In genomic region chr20:21640556-21640955, GRCh38 we compare ENCODE assay signal across 13 cellular contexts.
A peak's percentile ranks its signal among the peaks of the same experiment; 100 is the strongest.
DNase-seq lines count a peak whose midpoint lies in the region; ATAC-seq, FAIRE-seq and TF ChIP-seq lines count a peak whose summit lies in the region.
"Had no signal": no experiment of that assay in that cellular context is flagged by ENCODE, and none has a peak within 500 bp of the region (broad histone marks: within the 10 kb centered on the region; RNA-seq: fewer than 3 reads in every experiment).

No MANE protein-coding gene starts in this region.

- no peaks in the 10 kb centered on the region for H4K20me1 ChIP-seq in K562 (replicated peaks; ENCODE audit: control insufficient read depth, insufficient read depth, low read length)

- TF ChIP-seq EP300 in K562 (IDR thresholded peaks at IDR 0.05; ENCODE audit: low read length) (no peak), upper lobe of left lung (IDR thresholded peaks at IDR 0.05) (no peak), gastroesophageal sphincter (IDR thresholded peaks at IDR 0.05) (no peak)

- H3K9ac ChIP-seq in K562 (ENCODE audit: insufficient read depth in 1 of 2, low read depth in 2 of 2, low read length in 2 of 2), result no peak overlapping the region

- FAIRE-seq in K562 (lab: Jason Lieb, UNC), result peak; percentile 51

- H3K9me3 ChIP-seq in K562 (replicated peaks; ENCODE audit: control insufficient read depth, insufficient read depth, low read depth, low read length) (no peaks in the 10 kb centered on the region), upper lobe of left lung (peaks cover 0 to 6% (median 0%) of the 10 kb centered on the region in 4 donors), gastroesophageal sphincter (peaks cover 0 to under 1% (median 0%) of the 10 kb centered on the region in 3 donors)
- H3K9me3 ChIP-seq: psoas muscle had no signal

- no peaks in the 10 kb centered on the region for H3K9me1 ChIP-seq in K562 (ENCODE audit: control insufficient read depth, insufficient read depth, low read length)

- peak; percentile 48 for TF ChIP-seq CTCF in 22Rv1 (IDR thresholded peaks at IDR 0.05)
- TF ChIP-seq CTCF in GM12874 (IDR thresholded peaks at IDR 0.05; ENCODE audit: insufficient read depth, low read depth, low read length), result 0 out of 2 replicates have a peak, but pooled peaks have one; percentile 21
- peak; percentile 43 to 73 (median 57) for TF ChIP-seq CTCF in K562 (IDR thresholded peaks at IDR 0.05 in 2 of 3, conservative IDR thresholded peaks at IDR 0.05 in 1 of 3; ENCODE audit: insufficient read depth in 2 of 3, low read depth in 1 of 3, low read length in 3 of 3)
- no peak for TF ChIP-seq CTCF in upper lobe of left lung (IDR thresholded peaks at IDR 0.05)
- TF ChIP-seq CTCF in gastroesophageal sphincter (IDR thresholded peaks at IDR 0.05), result no peak

- H2AFZ ChIP-seq in K562 (ENCODE audit: low read depth, low read length), result no peak overlapping the region

- H3K36me3 ChIP-seq in K562 (ENCODE audit: control insufficient read depth, insufficient read depth, low read length) (no peaks in the 10 kb centered on the region), upper lobe of left lung (no peaks in the 10 kb centered on the region), gastroesophageal sphincter (no peaks in the 10 kb centered on the region)

- 0% methylated on average over 4 of the region's 4 CpGs for WGBS in K562 (ENCODE audit: insufficient coverage, low coverage, missing lambda C conversion rate)
- WGBS in upper lobe of left lung, 2 donors, result 13 to 15% methylated on average over 4 of the region's 4 CpGs
- 0 to 50% methylated on average over 1 of the region's 4 CpGs for WGBS in gastroesophageal sphincter (ENCODE audit: low coverage in 1 of 2), 2 donors

- BruUV-seq in K562 (replicated peaks; lab: Mats Ljungman, UMichigan), result no TSS peak

- intact Hi-C loops in K562 (cut with micrococcal nuclease), result loop anchor here (1.0 kb wide), 1 partner anchor 53 kb away; no protein-coding TSS in a partner anchor

- TF ChIP-seq RAD21 in K562 (CRISPR knock-in tag; conservative IDR thresholded peaks at IDR 0.05 in 1 of 2, IDR thresholded peaks at IDR 0.05 in 1 of 2), result peak; percentile 55 to 62

- CTCF ChIA-PET in K562 (lab: Yijun Ruan, JAX; ENCODE audit: low intra/inter-chr PET ratio), result interaction anchor here (1.3 to 1.5 kb wide), 2 partner anchors 53 to 127 kb away, joined by 5 to 19 read pairs; no protein-coding TSS in a partner anchor

- no peak overlapping the region for H3K27ac ChIP-seq in 22Rv1
- no peak overlapping the region for H3K27ac ChIP-seq in K562 (ENCODE audit: extremely low read depth, low read depth, low read length)
- no peak overlapping the region for H3K27ac ChIP-seq in upper lobe of left lung
- H3K27ac ChIP-seq in gastroesophageal sphincter, result no peak overlapping the region
- H3K27ac ChIP-seq: psoas muscle had no signal

- no peaks in the 10 kb centered on the region for H3K27me3 ChIP-seq in K562 (ENCODE audit: control insufficient read depth in 2 of 2, insufficient read depth in 2 of 2, low read length in 2 of 2)
- no peaks in the 10 kb centered on the region for H3K27me3 ChIP-seq in upper lobe of left lung
- peaks cover 8% of the 10 kb centered on the region for H3K27me3 ChIP-seq in gastroesophageal sphincter

- H3K4me1 ChIP-seq in K562 (replicated peaks in 1 of 2; ENCODE audit: control insufficient read depth in 2 of 2, insufficient read depth in 2 of 2, low read length in 2 of 2), result no peaks in the 10 kb centered on the region; a peak in 1 of 5 replicates
- H3K4me1 ChIP-seq in upper lobe of left lung, result no peaks in the 10 kb centered on the region
- no peaks in the 10 kb centered on the region for H3K4me1 ChIP-seq in gastroesophageal sphincter
- H3K4me1 ChIP-seq: psoas muscle had no signal

- peak; percentile 85 for ATAC-seq in K562
- ATAC-seq in upper lobe of left lung (ENCODE audit: low FRiP score in 2 of 2), result no peak
- no peak for ATAC-seq in HG02623 (IDR thresholded peaks at IDR 0.05; ENCODE audit: unreplicated experiment)
- ATAC-seq in gastroesophageal sphincter, result no peak
- ATAC-seq: psoas muscle had no signal

- no peak overlapping the region for H3K4me2 ChIP-seq in K562 (ENCODE audit: insufficient read depth, low read length)

- DNase-seq in NCI-H2029 treated with DMSO at 0.1 percent for 48 hours (lab: John Stamatoyannopoulos, UW) (peak; percentile 18), K562 (ENCODE audit: extremely low read depth in 1 of 4, low spot score in 3 of 4) (peak in 2 of 4 experiments; percentile 13 to 32), activated gamma-delta T cell (lab: John Stamatoyannopoulos, UW) (no peak), upper lobe of left lung (no peak)
- DNase-seq: activated B cell treated with CpG ODN at 0.5 μM for 24 hours; activated naive CD4-positive, alpha-beta T cell treated with anti-CD3 and anti-CD28 coated beads, Interleukin-2, amount 10 ng/mL, durations not matched to agents 7 days and 5 days; CD4-positive, alpha-beta T cell; immature natural killer cell; psoas muscle had no signal

- no peak overlapping the region for H3K4me3 ChIP-seq in K562
- no peak overlapping the region for H3K4me3 ChIP-seq in upper lobe of left lung
- H3K4me3 ChIP-seq in gastroesophageal sphincter, result no peak overlapping the region
- H3K4me3 ChIP-seq: psoas muscle had no signal

- TF ChIP-seq POLR2A in K562 (conservative IDR thresholded peaks at IDR 0.05) (no peak), upper lobe of left lung (IDR thresholded peaks at IDR 0.05) (no peak), gastroesophageal sphincter (IDR thresholded peaks at IDR 0.05) (no peak)

- POLR2A ChIA-PET in K562 (lab: Yijun Ruan, JAX), result no interaction called here

- in situ Hi-C loops in K562 (cut with MboI), result no loop called here

- H3K79me2 ChIP-seq in K562 (ENCODE audit: control insufficient read depth, insufficient read depth, low read length), result no peaks in the 10 kb centered on the region

TF ChIP-seq in K562, 482 proteins besides CTCF, POLR2A, EP300 and RAD21:
- TF ChIP-seq ATF1 (CRISPR knock-in tag; IDR thresholded peaks at IDR 0.05) (no peak), ATF1 (tag; IDR thresholded peaks at IDR 0.05) (no peak)
- TF ChIP-seq, protein P1, sequence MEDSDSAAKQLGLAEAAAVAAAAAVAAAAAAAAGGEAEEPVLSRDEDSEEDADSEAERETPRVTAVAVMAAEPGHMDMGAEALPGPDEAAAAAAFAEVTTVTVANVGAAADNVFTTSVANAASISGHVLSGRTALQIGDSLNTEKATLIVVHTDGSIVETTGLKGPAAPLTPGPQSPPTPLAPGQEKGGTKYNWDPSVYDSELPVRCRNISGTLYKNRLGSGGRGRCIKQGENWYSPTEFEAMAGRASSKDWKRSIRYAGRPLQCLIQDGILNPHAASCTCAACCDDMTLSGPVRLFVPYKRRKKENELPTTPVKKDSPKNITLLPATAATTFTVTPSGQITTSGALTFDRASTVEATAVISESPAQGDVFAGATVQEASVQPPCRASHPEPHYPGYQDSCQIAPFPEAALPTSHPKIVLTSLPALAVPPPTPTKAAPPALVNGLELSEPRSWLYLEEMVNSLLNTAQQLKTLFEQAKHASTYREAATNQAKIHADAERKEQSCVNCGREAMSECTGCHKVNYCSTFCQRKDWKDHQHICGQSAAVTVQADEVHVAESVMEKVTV (CRISPR knock-in tag; IDR thresholded peaks at IDR 0.05), result peak; percentile 53; the same call in 1 of the 2 replicates

Comparison
In these comparisons a context has a peak if more than half of its experiments do, and no peak if none do; other contexts are left out.
1. CTCF ChIP-seq: peak in 22Rv1 (single experiment), GM12874 (single experiment) and K562 (3 of 3); none in upper lobe of left lung (0 of 6) and gastroesophageal sphincter (0 of 4).